ENCODE assay signal across 21 cellular contexts in the genomic region with DNA sequence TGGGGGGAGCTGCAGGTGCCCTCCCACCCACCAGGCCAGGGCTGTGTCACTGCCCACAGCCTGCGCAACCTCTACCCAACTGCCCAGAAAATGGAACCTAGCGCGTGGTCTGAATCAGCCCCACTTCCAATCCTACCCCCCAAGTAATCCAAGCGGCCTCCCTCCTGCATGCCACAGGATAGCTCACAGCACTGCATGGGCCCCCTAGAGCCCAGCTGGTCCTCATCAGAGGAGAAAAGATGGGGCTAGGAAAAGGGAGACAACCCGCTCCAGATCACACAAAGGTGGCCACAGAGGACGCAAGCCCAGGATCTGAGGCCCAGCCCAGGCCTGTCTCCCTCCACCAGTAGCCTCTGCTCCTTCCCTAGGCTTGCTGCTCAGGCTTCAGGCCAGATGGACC. TPM values are rescaled to one million over a fixed set of nuclear protein-coding genes. Genes with fewer than 3 reads are reported as not detected.
"Had no signal": no experiment of that assay in that cellular context is flagged by ENCODE, and none has a peak within 500 bp of the region (broad histone marks: within the 10 kb centered on the region; RNA-seq: fewer than 3 reads in every experiment).

No MANE protein-coding gene starts in this region.

- H3K4me3 ChIP-seq: MG63 had no signal

- H3K27me3 ChIP-seq: MG63 had no signal

- DNase-seq: activated B cell treated with CpG ODN at 0.5 μM for 24 hours; activated CD4-positive, alpha-beta T cell treated with anti-CD3 and anti-CD28 coated beads for 1 hour; activated CD4-positive, alpha-beta T cell treated with anti-CD3 and anti-CD28 coated beads, Interleukin-2, amount 10 ng/mL, durations not matched to agents 24 days and 14 days; activated CD4-positive, alpha-beta T cell treated with anti-CD3 and anti-CD28 coated beads, Interleukin-2, amount 50 U/mL, for 48 hours; activated CD8-positive, alpha-beta memory T cell treated with anti-CD3 and anti-CD28 coated beads, Interleukin-2, amount 10 ng/mL, durations not matched to agents 7 days and 5 days; activated effector memory CD4-positive, alpha-beta T cell treated with anti-CD3 and anti-CD28 coated beads, Interleukin-2, amount 50 U/mL, for 16 hours; activated naive CD4-positive, alpha-beta T cell treated with Interleukin-2 at 50 U/mL for 16 hours; activated T-cell treated with anti-CD3 and anti-CD28 coated beads, Interleukin-2, amount 50 U/mL, for 24 hours; MG63; MV-4-11; NCI-H1092 treated with DMSO at 0.1 percent for 48 hours; NCI-H1436; NCI-H1694 treated with DMSO at 0.1 percent for 48 hours; NCI-H2029 treated with DMSO at 0.1 percent for 48 hours; NCI-H446; NCI-H524; PC-3; SIG-M5; T-helper 17 cell; T-helper 9 cell had no signal

- H3K9me3 ChIP-seq: MG63 had no signal

RNA-seq across cellular contexts. Expression of a gene that starts 54.2 kb away (rescaled TPM):
- total RNA-seq: activated CD4-positive, alpha-beta T cell treated with anti-CD3 and anti-CD28 coated beads, Interleukin-2, amount 10 ng/mL, durations not matched to agents 24 days and 14 days; activated CD8-positive, alpha-beta memory T cell treated with anti-CD3 and anti-CD28 coated beads, Interleukin-2, amount 10 ng/mL, durations not matched to agents 7 days and 5 days; activated T-helper 1 cell treated with anti-CD3 and anti-CD28 coated beads, Interleukin-12 subunit alpha, Interleukin-12 subunit beta, Interleukin-2, Interleukin-4 antibody, amounts not matched to agents 30 ng/mL and 10 ng/mL and 1 ng/mL, durations not matched to agents 14 hours and 24 hours and 36 hours; T-helper 17 cell had no signal

RNA-seq across cellular contexts. Expression of a gene that starts 57.8 kb away (rescaled TPM):
- total RNA-seq: activated B cell treated with CpG ODN at 0.5 μM for 24 hours; activated CD4-positive, alpha-beta T cell treated with anti-CD3 and anti-CD28 coated beads, Interleukin-2, amount 10 ng/mL, durations not matched to agents 24 days and 14 days; activated CD8-positive, alpha-beta memory T cell treated with anti-CD3 and anti-CD28 coated beads, Interleukin-2, amount 10 ng/mL, durations not matched to agents 7 days and 5 days; activated T-helper 1 cell treated with anti-CD3 and anti-CD28 coated beads, Interleukin-12 subunit alpha, Interleukin-12 subunit beta, Interleukin-2, Interleukin-4 antibody, amounts not matched to agents 30 ng/mL and 10 ng/mL and 1 ng/mL, durations not matched to agents 14 hours and 24 hours and 36 hours had no signal
